24 cellular contexts compared by ENCODE assay signal in genomic region chr10:95542761-95543160, GRCh38. TPM values are rescaled to one million over a fixed set of nuclear protein-coding genes. Genes with fewer than 3 reads are reported as not detected.
DNase-seq lines count a peak whose midpoint lies in the region; ATAC-seq and TF ChIP-seq lines count a peak whose summit lies in the region.
"Had no signal": no experiment of that assay in that cellular context is flagged by ENCODE, and none has a peak within 500 bp of the region (broad histone marks: within the 10 kb centered on the region; RNA-seq: fewer than 3 reads in every experiment).

No MANE protein-coding gene starts in this region.

- H3F3A ChIP-seq in smooth muscle cell (ENCODE audit: low read depth): no peaks in the 10 kb centered on the region

- WGBS in right cardiac atrium: 56% methylated on average over 2 of the region's 2 CpGs
- 68 to 81% methylated on average over 2 of the region's 2 CpGs for WGBS in upper lobe of left lung, 2 donors
- 91% methylated on average over 2 of the region's 2 CpGs for WGBS in smooth muscle cell (ENCODE audit: low lambda C conversion rate)

- peaks cover 8% of the 10 kb centered on the region for H3K9me3 Mint-ChIP-seq in endothelial cell (ENCODE audit: unreplicated experiment)
- H3K9me3 Mint-ChIP-seq: activated B cell treated with CpG ODN at 0.5 μM for 24 hours; central memory CD8-positive, alpha-beta T cell; GM23338; naive thymus-derived CD4-positive, alpha-beta T cell; stimulated activated memory B cell treated with anti-CD40 and anti-IgM and Interleukin-4, amounts not matched to agents 10 μg/mL and 1 μg/mL and 100 μg/mL, for 72 hours had no signal

- peak overlapping the region; percentile 10 for H3K27ac Mint-ChIP-seq in endothelial cell (ENCODE audit: unreplicated experiment)
- H3K27ac Mint-ChIP-seq: activated B cell treated with CpG ODN at 0.5 μM for 24 hours; GM23338; naive thymus-derived CD4-positive, alpha-beta T cell; stimulated activated memory B cell treated with anti-CD40 and anti-IgM and Interleukin-4, amounts not matched to agents 10 μg/mL and 1 μg/mL and 100 μg/mL, for 72 hours had no signal

- no peak for TF ChIP-seq POLR2A in upper lobe of left lung (IDR thresholded peaks at IDR 0.05)

- peaks cover 31% of the 10 kb centered on the region for H3K4me1 ChIP-seq in right cardiac atrium (ENCODE audit: control insufficient read depth, insufficient read depth, low read length)
- peaks cover 5 to 61% of the 10 kb centered on the region in 2 donors for H3K4me1 ChIP-seq in muscle layer of duodenum (ENCODE audit: control insufficient read depth in 1 of 2, insufficient read depth in 2 of 2, low read length in 2 of 2)
- H3K4me1 ChIP-seq in upper lobe of left lung: peaks cover 35 to 59% (median 41%) of the 10 kb centered on the region in 4 donors
- H3K4me1 ChIP-seq in smooth muscle cell (ENCODE audit: low read depth): no peaks in the 10 kb centered on the region

- no peak overlapping the region for H2AFZ ChIP-seq in smooth muscle cell (ENCODE audit: low read depth)
- H2AFZ ChIP-seq: GM23338 had no signal

- peaks cover 12% of the 10 kb centered on the region for H4K20me1 ChIP-seq in smooth muscle cell (ENCODE audit: low read depth)

- intact Hi-C loops in right cardiac atrium (cut with DNase I): no loop called here

- H3K27me3 ChIP-seq in right cardiac atrium (ENCODE audit: control insufficient read depth, insufficient read depth) (no peaks in the 10 kb centered on the region), muscle layer of duodenum (ENCODE audit: low read depth, low read length) (no peaks in the 10 kb centered on the region), upper lobe of left lung (no peaks in the 10 kb centered on the region), smooth muscle cell (ENCODE audit: low read depth) (no peaks in the 10 kb centered on the region)

- peaks cover 14% of the 10 kb centered on the region for H3K27me3 Mint-ChIP-seq in endothelial cell (ENCODE audit: unreplicated experiment)
- H3K27me3 Mint-ChIP-seq: naive thymus-derived CD4-positive, alpha-beta T cell had no signal

- TF ChIP-seq EP300 in upper lobe of left lung (IDR thresholded peaks at IDR 0.05): no peak

- DNase-seq in endothelial cell (ENCODE audit: low spot score) (no peak), right cardiac atrium (no peak), upper lobe of left lung (no peak), smooth muscle cell (lab: John Stamatoyannopoulos, UW; ENCODE audit: unreplicated experiment) (no peak), H4 (ENCODE audit: low spot score) (no peak)
- DNase-seq in activated T-cell treated with anti-CD3 and anti-CD28 coated beads, Interleukin-2, amount 50 U/mL, for 48 hours: no peak
- DNase-seq: activated B cell treated with CpG ODN at 0.5 μM for 24 hours; activated CD4-positive, alpha-beta T cell treated with anti-CD3 and anti-CD28 coated beads, Interleukin-2, amount 50 U/mL, for 48 hours; activated naive CD4-positive, alpha-beta T cell treated with Interleukin-2 at 50 U/mL for 16 hours; amniotic stem cell; DND-41; glutamatergic neuron; MV-4-11; naive thymus-derived CD4-positive, alpha-beta T cell; NCI-H2029 treated with DMSO at 0.1 percent for 48 hours; NCI-H446 treated with DMSO at 0.1 percent for 48 hours; RPMI8226; T-helper 9 cell had no signal

- no peak overlapping the region for H3K4me3 Mint-ChIP-seq in endothelial cell (ENCODE audit: unreplicated experiment)
- H3K4me3 Mint-ChIP-seq: activated B cell treated with CpG ODN at 0.5 μM for 24 hours; central memory CD8-positive, alpha-beta T cell; GM23338; naive thymus-derived CD4-positive, alpha-beta T cell; stimulated activated memory B cell treated with anti-CD40 and anti-IgM and Interleukin-4, amounts not matched to agents 10 μg/mL and 1 μg/mL and 100 μg/mL, for 72 hours had no signal

- peaks cover 27% of the 10 kb centered on the region for H3K79me2 ChIP-seq in smooth muscle cell (ENCODE audit: low read depth)

- TF ChIP-seq CTCF in endothelial cell (IDR thresholded peaks at IDR 0.05; ENCODE audit: unreplicated experiment) (no peak), upper lobe of left lung (IDR thresholded peaks at IDR 0.05) (no peak), smooth muscle cell (IDR thresholded peaks at IDR 0.05; ENCODE audit: borderline replicate concordance, insufficient read depth, poor library complexity, severe bottlenecking) (no peak)

- H3K36me3 ChIP-seq in muscle layer of duodenum (ENCODE audit: control insufficient read depth in 1 of 2, insufficient read depth in 2 of 2, low read length in 2 of 2) (no peaks in the 10 kb centered on the region), upper lobe of left lung (no peaks in the 10 kb centered on the region), smooth muscle cell (ENCODE audit: low read depth) (no peaks in the 10 kb centered on the region)

- H3K9ac ChIP-seq in smooth muscle cell (ENCODE audit: low read depth): no peak overlapping the region
- H3K9ac ChIP-seq: KMS-11 had no signal

- H3K4me1 Mint-ChIP-seq in endothelial cell (ENCODE audit: unreplicated experiment): peaks cover 74% of the 10 kb centered on the region
- H3K4me1 Mint-ChIP-seq: activated B cell treated with CpG ODN at 0.5 μM for 24 hours; central memory CD8-positive, alpha-beta T cell; naive thymus-derived CD4-positive, alpha-beta T cell; stimulated activated memory B cell treated with anti-CD40 and anti-IgM and Interleukin-4, amounts not matched to agents 10 μg/mL and 1 μg/mL and 100 μg/mL, for 72 hours had no signal

- ATAC-seq in right cardiac atrium (peak; percentile 28 to 37), upper lobe of left lung (ENCODE audit: low FRiP score in 2 of 2) (no peak)
- ATAC-seq: GM23338; naive thymus-derived CD4-positive, alpha-beta T cell; sciatic nerve; stimulated activated memory B cell treated with anti-CD40 and anti-IgM and Interleukin-4, amounts not matched to agents 10 μg/mL and 1 μg/mL and 100 μg/mL, for 72 hours had no signal

- H3K4me3 ChIP-seq in right cardiac atrium (ENCODE audit: low read length) (no peak overlapping the region), muscle layer of duodenum (ENCODE audit: low read depth in 1 of 2, low read length in 2 of 2) (no peak overlapping the region), upper lobe of left lung (no peak overlapping the region), smooth muscle cell (no peak overlapping the region)
- H3K4me3 ChIP-seq: GM23338 had no signal

- H3K27ac ChIP-seq in right cardiac atrium (ENCODE audit: low read length) (peak overlapping the region; percentile 98), muscle layer of duodenum (ENCODE audit: low read length) (peak overlapping the region; percentile 89), upper lobe of left lung (peak overlapping the region; percentile 2 to 83 (median 50)), smooth muscle cell (ENCODE audit: low read depth) (no peak overlapping the region)
- H3K27ac ChIP-seq: KMS-11 had no signal

- H3K9me3 ChIP-seq in right cardiac atrium (ENCODE audit: control insufficient read depth, low read length) (no peaks in the 10 kb centered on the region), muscle layer of duodenum (ENCODE audit: control insufficient read depth in 1 of 2, low read length in 2 of 2) (no peaks in the 10 kb centered on the region), upper lobe of left lung (no peaks in the 10 kb centered on the region), smooth muscle cell (replicated peaks; ENCODE audit: low read depth) (no peaks in the 10 kb centered on the region)

- H3K4me2 ChIP-seq in smooth muscle cell: no peak overlapping the region
- H3K4me2 ChIP-seq: KMS-11 had no signal

- peaks cover 23% of the 10 kb centered on the region for H3K36me3 Mint-ChIP-seq in endothelial cell (ENCODE audit: low read depth, unreplicated experiment)
- H3K36me3 Mint-ChIP-seq: stimulated activated memory B cell treated with anti-CD40 and anti-IgM and Interleukin-4, amounts not matched to agents 10 μg/mL and 1 μg/mL and 100 μg/mL, for 72 hours had no signal

RNA-seq across cellular contexts. Expression of gene SORBS1, which starts 18.4 kb away (rescaled TPM):
- total RNA-seq in endothelial cell (ENCODE audit: unreplicated experiment) (103 TPM), right cardiac atrium (100 to 1,000 TPM; 347 to 511 (median 454) TPM), upper lobe of left lung (100 to 1,000 TPM in 1 of 6 donors, 10 to 100 TPM in 5; 45.8 to 116 (median 71.7) TPM), smooth muscle cell (21.0 and 29.0 TPM in 2 replicates)
- polyA plus RNA-seq in right cardiac atrium (225 TPM), smooth muscle cell (11.3 and 14.6 TPM in 2 replicates)
- 1.4 and 4.0 TPM in 2 replicates for total RNA-seq in H4 (2014; rRNA removed; shearing (Covaris generic))

Comparison
In these comparisons a context has a peak if more than half of its experiments do, and no peak if none do; other contexts are left out.
1. ATAC-seq: peak in right cardiac atrium (2 of 2); none in upper lobe of left lung (0 of 2).